ENCODE assay signal across 1 cellular context in the genomic region with DNA sequence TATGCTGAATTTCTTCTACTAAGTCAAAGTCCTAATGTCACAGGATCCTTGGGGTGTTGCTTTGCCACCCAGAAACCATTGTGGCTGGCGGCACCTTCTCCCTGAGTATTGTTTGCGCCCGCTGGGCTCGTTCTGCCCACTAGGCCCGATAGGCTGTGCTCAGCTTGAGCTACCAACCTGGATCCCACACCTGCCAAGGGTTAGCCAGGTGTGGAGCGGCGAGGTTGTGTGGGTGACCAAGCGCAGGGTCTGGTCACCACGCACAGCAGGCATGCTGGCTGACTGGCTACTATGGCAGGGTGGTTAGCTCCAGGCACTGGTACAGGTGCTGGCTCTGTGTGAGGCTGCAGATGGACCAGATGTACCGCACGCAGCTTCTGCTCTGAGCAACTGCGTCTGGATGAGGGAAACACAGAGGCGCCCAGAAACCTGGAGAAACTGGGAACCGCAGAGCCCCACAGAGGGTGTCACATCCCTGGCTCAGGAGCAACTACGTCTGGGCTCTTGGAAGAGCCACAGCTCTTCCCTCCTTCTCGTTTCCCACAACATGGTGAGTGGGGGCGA.
TF ChIP-seq lines count a peak whose summit lies in the region.

No MANE protein-coding gene starts in this region.

TF ChIP-seq in H1, 55 proteins besides CTCF, POLR2A, EP300 and RAD21:
- TF ChIP-seq SIX5 (IDR thresholded peaks at IDR 0.05; ENCODE audit: low read depth, low read length) (no peak), ZNF274 (IDR thresholded peaks at IDR 0.05; ENCODE audit: borderline replicate concordance, extremely low read depth, low read length) (no peak), TEAD4 (IDR thresholded peaks at IDR 0.05; ENCODE audit: low read depth, low read length) (no peak), EGR1 (IDR thresholded peaks at IDR 0.05; ENCODE audit: borderline replicate concordance, low read depth, low read length) (no peak), RXRA (IDR thresholded peaks at IDR 0.05; ENCODE audit: insufficient read depth, low read depth, low read length) (no peak), EZH2 (IDR thresholded peaks at IDR 0.05; ENCODE audit: low read depth, low read length, severe bottlenecking) (no peak), ASH2L (IDR thresholded peaks at IDR 0.05; ENCODE audit: low read length) (no peak), JUND (IDR thresholded peaks at IDR 0.05; ENCODE audit: low read length) (no peak)
TF ChIP-seq in H1: peak in this region for 0.
